9 cellular contexts compared by ENCODE assay signal in genomic region chr11:64314146-64314804, GRCh38. TPM values are rescaled to one million over a fixed set of nuclear protein-coding genes. Genes with fewer than 3 reads are reported as not detected.
A peak's percentile ranks its signal among the peaks of the same experiment; 100 is the strongest.
DNase-seq lines count a peak whose midpoint lies in the region; ATAC-seq and TF ChIP-seq lines count a peak whose summit lies in the region.
"Had no signal": no experiment of that assay in that cellular context is flagged by ENCODE, and none has a peak within 500 bp of the region (broad histone marks: within the 10 kb centered on the region; RNA-seq: fewer than 3 reads in every experiment).

No MANE protein-coding gene starts in this region.

- H3K4me3 ChIP-seq in BLaER1 treated with 17β-estradiol and CSF1 and Interleukin-3, amounts not matched to agents 10 nM and 100 nM, result no peak overlapping the region
- no peak overlapping the region for H3K4me3 ChIP-seq in HUES48 (ENCODE audit: low read depth, low read length)
- no peak overlapping the region for H3K4me3 ChIP-seq in choroid plexus epithelial cell (ENCODE audit: low read depth, low read length)
- peak overlapping the region; percentile 46 for H3K4me3 ChIP-seq in psoas muscle

- H3K36me3 ChIP-seq in BLaER1 treated with 17β-estradiol and CSF1 and Interleukin-3, amounts not matched to agents 10 nM and 100 nM, result peaks cover 38 to 72% (median 55%) of the 10 kb centered on the region in 11 experiments
- peaks cover 26% of the 10 kb centered on the region for H3K36me3 ChIP-seq in HUES48 (ENCODE audit: control insufficient read depth, insufficient read depth, low read length)
- peaks cover 5 to 28% of the 10 kb centered on the region in 2 donors for H3K36me3 ChIP-seq in psoas muscle (ENCODE audit: insufficient read depth in 1 of 2, low read depth in 1 of 2)

- DNase-seq in choroid plexus epithelial cell (ENCODE audit: low read depth), result no peak
- DNase-seq in psoas muscle, result no peak
- no peak for DNase-seq in cerebellar cortex (ENCODE audit: low spot score)
- no peak for DNase-seq in SKM-1 (lab: John Stamatoyannopoulos, UW; ENCODE audit: unreplicated experiment)
- DNase-seq in NCI-H2081 (lab: John Stamatoyannopoulos, UW), result no peak

- TF ChIP-seq CTCF in choroid plexus epithelial cell (conservative IDR thresholded peaks at IDR 0.05; ENCODE audit: low read depth, low read length), result peak; percentile 41
- TF ChIP-seq CTCF in psoas muscle (IDR thresholded peaks at IDR 0.05), result no peak

- H3K9me3 ChIP-seq in BLaER1 treated with 17β-estradiol and CSF1 and Interleukin-3, amounts not matched to agents 10 nM and 100 nM (replicated peaks in 1 of 11), result no peaks in the 10 kb centered on the region
- H3K9me3 ChIP-seq in HUES48 (ENCODE audit: control insufficient read depth, insufficient read depth, low read length) (no peaks in the 10 kb centered on the region), psoas muscle (no peaks in the 10 kb centered on the region)

- ATAC-seq in psoas muscle, result no peak
- ATAC-seq in GM18858 (IDR thresholded peaks at IDR 0.05; ENCODE audit: unreplicated experiment), result no peak
- ATAC-seq: natural killer cell treated with Interleukin-12 subunit alpha and Interleukin-12 subunit beta and Interleukin-15 and Interleukin-18, amount 100 ng/mL, for 72 hours had no signal

- peak overlapping the region in 7 of 11 experiments; percentile 2 to 61 (median 31); a peak in 7 of 22 replicates for H3K9ac ChIP-seq in BLaER1 treated with 17β-estradiol and CSF1 and Interleukin-3, amounts not matched to agents 10 nM and 100 nM
- no peak overlapping the region for H3K9ac ChIP-seq in HUES48 (ENCODE audit: low read depth, low read length)

- no peaks in the 10 kb centered on the region for H3K27me3 ChIP-seq in BLaER1 treated with 17β-estradiol and CSF1 and Interleukin-3, amounts not matched to agents 10 nM and 100 nM
- H3K27me3 ChIP-seq in HUES48 (ENCODE audit: control insufficient read depth, insufficient read depth, low read length) (no peaks in the 10 kb centered on the region), psoas muscle (ENCODE audit: insufficient read depth in 3 of 3, low read length in 2 of 3) (no peaks in the 10 kb centered on the region)

- peak overlapping the region in 1 of 11 experiments; percentile 16; a peak in 1 of 22 replicates for H3K4me2 ChIP-seq in BLaER1 treated with 17β-estradiol and CSF1 and Interleukin-3, amounts not matched to agents 10 nM and 100 nM

- H3K4me1 ChIP-seq in BLaER1 treated with 17β-estradiol and CSF1 and Interleukin-3, amounts not matched to agents 10 nM and 100 nM, result peaks cover 20 to 70% (median 45%) of the 10 kb centered on the region in 10 experiments
- H3K4me1 ChIP-seq in HUES48 (ENCODE audit: control insufficient read depth, insufficient read depth, low read length) (peaks cover 10% of the 10 kb centered on the region), psoas muscle (peaks cover 31% of the 10 kb centered on the region)

- peak overlapping the region in 4 of 11 experiments; percentile 1 to 37 (median 15); a peak in 3 of 22 replicates for H3K27ac ChIP-seq in BLaER1 treated with 17β-estradiol and CSF1 and Interleukin-3, amounts not matched to agents 10 nM and 100 nM
- peak overlapping the region; percentile 28 for H3K27ac ChIP-seq in HUES48 (ENCODE audit: low read depth, low read length)
- H3K27ac ChIP-seq in psoas muscle, result peak overlapping the region; percentile 83

- intact Hi-C loops in psoas muscle (cut with DNase I), result no loop called here

- H4K20me1 ChIP-seq in BLaER1 treated with 17β-estradiol and CSF1 and Interleukin-3, amounts not matched to agents 10 nM and 100 nM, result peaks cover 15 to 78% (median 60%) of the 10 kb centered on the region in 11 experiments; a peak in 20 of 22 replicates

- WGBS in psoas muscle, 3 donors, result 45 to 61% (median 59%) methylated on average over 18 to 19 of the region's 19 CpGs

RNA-seq across cellular contexts. Expression of gene TRMT112, which starts 3.1 kb away (rescaled TPM):
- 100 to 1,000 TPM in 1 of 4 donors, 10 to 100 TPM in 3; 78.1 to 135 (median 88.0) TPM for total RNA-seq in psoas muscle
- polyA plus RNA-seq in psoas muscle, result 100 to 1,000 TPM; 125 to 311 (median 190) TPM

RNA-seq across cellular contexts. Expression of gene PRDX5, which starts 3.6 kb away (rescaled TPM):
- total RNA-seq in psoas muscle, result 100 to 1,000 TPM; 122 to 178 (median 156) TPM
- 100 to 1,000 TPM; 304 to 323 (median 321) TPM for polyA plus RNA-seq in psoas muscle

RNA-seq across cellular contexts. Expression of gene ESRRA, which starts 9.0 kb away (rescaled TPM):
- total RNA-seq in psoas muscle, result 100 to 1,000 TPM; 104 to 261 (median 146) TPM
- 100 to 1,000 TPM; 274 to 362 (median 316) TPM for polyA plus RNA-seq in psoas muscle

RNA-seq across cellular contexts. Expression of gene CATSPERZ, which starts 14.1 kb away (rescaled TPM):
- not detected for total RNA-seq in psoas muscle
- polyA plus RNA-seq in psoas muscle, result under 1 TPM in 1 of 3 donors, not detected in 2; 0.05 TPM
- total RNA-seq: natural killer cell treated with Interleukin-12 subunit alpha and Interleukin-12 subunit beta and Interleukin-15 and Interleukin-18, amount 100 ng/mL, for 72 hours had no signal

RNA-seq across cellular contexts. Expression of gene KCNK4, which starts 23.2 kb away (rescaled TPM):
- not detected for total RNA-seq in psoas muscle
- polyA plus RNA-seq in psoas muscle, result not detected
- total RNA-seq: natural killer cell treated with Interleukin-12 subunit alpha and Interleukin-12 subunit beta and Interleukin-15 and Interleukin-18, amount 100 ng/mL, for 72 hours had no signal
